In genomic region chr16:12674096-12674495, GRCh38 we compare ENCODE assay signal across 21 cellular contexts.
DNase-seq lines count a peak whose midpoint lies in the region; ATAC-seq and TF ChIP-seq lines count a peak whose summit lies in the region.
"Had no signal": no experiment of that assay in that cellular context is flagged by ENCODE, and none has a peak within 500 bp of the region (broad histone marks: within the 10 kb centered on the region; RNA-seq: fewer than 3 reads in every experiment).

No MANE protein-coding gene starts in this region.

- H3F3A ChIP-seq in smooth muscle cell (ENCODE audit: low read depth): no peaks in the 10 kb centered on the region

- ATAC-seq in aorta (ENCODE audit: low FRiP score) (no peak), GM21528 (IDR thresholded peaks at IDR 0.05; ENCODE audit: low FRiP score, unreplicated experiment) (no peak)
- ATAC-seq: effector memory CD8-positive, alpha-beta T cell; lower lobe of right lung; right cardiac atrium; stimulated activated memory B cell treated with anti-CD40 and anti-IgM and Interleukin-4, amounts not matched to agents 10 μg/mL and 1 μg/mL and 100 μg/mL, for 72 hours had no signal

- H3K27ac ChIP-seq in smooth muscle cell (ENCODE audit: low read depth): peak overlapping the region; percentile 38
- no peak overlapping the region for H3K27ac ChIP-seq in aorta (ENCODE audit: low read depth in 1 of 2, low read length in 2 of 2)
- H3K27ac ChIP-seq: lower lobe of right lung, thoracic aorta had no signal

- H3K79me2 ChIP-seq in smooth muscle cell (ENCODE audit: low read depth): no peaks in the 10 kb centered on the region

- no peaks in the 10 kb centered on the region for H3K36me3 ChIP-seq in smooth muscle cell (ENCODE audit: low read depth)
- H3K36me3 ChIP-seq in aorta (ENCODE audit: control insufficient read depth in 1 of 2, insufficient read depth in 2 of 2, low read length in 1 of 2): peaks cover 4 to 8% of the 10 kb centered on the region in 2 donors
- H3K36me3 ChIP-seq: BE2C, lower lobe of right lung had no signal

- intact Hi-C loops in aorta (cut with DNase I): no loop called here

- no peaks in the 10 kb centered on the region for H3K4me1 ChIP-seq in smooth muscle cell (ENCODE audit: low read depth)
- no peaks in the 10 kb centered on the region for H3K4me1 ChIP-seq in aorta (ENCODE audit: control insufficient read depth in 1 of 2, insufficient read depth in 2 of 2, low read length in 2 of 2)
- H3K4me1 ChIP-seq: BE2C, lower lobe of right lung had no signal

- WGBS in smooth muscle cell (ENCODE audit: low lambda C conversion rate): 59% methylated on average over 7 of the region's 7 CpGs
- WGBS in aorta, 2 donors: 71 to 74% methylated on average over 7 of the region's 7 CpGs

- no peak overlapping the region for H3K9ac ChIP-seq in smooth muscle cell (ENCODE audit: low read depth)

- DNase-seq in EH (ENCODE audit: low read depth): peak; percentile 87
- DNase-seq in NCI-H226: peak; percentile 72
- peak; percentile 56 for DNase-seq in dermis blood vessel endothelial cell
- no peak for DNase-seq in smooth muscle cell (lab: John Stamatoyannopoulos, UW; ENCODE audit: unreplicated experiment)
- DNase-seq in aorta: no peak
- DNase-seq in iPS-NIHi11 (ENCODE audit: low spot score): no peak
- DNase-seq: activated CD4-positive, alpha-beta T cell treated with anti-CD3 and anti-CD28 coated beads, Interleukin-2, amount 10 ng/mL, durations not matched to agents 7 days and 5 days; activated CD8-positive, alpha-beta memory T cell treated with anti-CD3 and anti-CD28 coated beads, Interleukin-2, amount 50 U/mL, for 4 hours; activated gamma-delta T cell; BE2C; effector memory CD8-positive, alpha-beta T cell; GDM1; KBM-7; lower lobe of right lung; NCI-H2029 treated with DMSO at 0.1 percent for 48 hours; NCI-H446; occipital lobe; right cardiac atrium had no signal

- H3K4me3 ChIP-seq in smooth muscle cell: no peak overlapping the region
- H3K4me3 ChIP-seq in aorta (ENCODE audit: low read length in 2 of 2): no peak overlapping the region
- H3K4me3 ChIP-seq: lower lobe of right lung, thoracic aorta had no signal

- H2AFZ ChIP-seq in smooth muscle cell (ENCODE audit: low read depth): no peak overlapping the region

- TF ChIP-seq CTCF in smooth muscle cell (IDR thresholded peaks at IDR 0.05; ENCODE audit: borderline replicate concordance, insufficient read depth, poor library complexity, severe bottlenecking): no peak

- H3K9me3 ChIP-seq in smooth muscle cell (replicated peaks; ENCODE audit: low read depth) (no peaks in the 10 kb centered on the region), aorta (ENCODE audit: control insufficient read depth, low read length) (peaks cover 3% of the 10 kb centered on the region)
- H3K9me3 ChIP-seq: BE2C, lower lobe of right lung, thoracic aorta had no signal

- H3K4me2 ChIP-seq in smooth muscle cell: no peak overlapping the region

- H3K27me3 ChIP-seq in smooth muscle cell (ENCODE audit: low read depth): no peaks in the 10 kb centered on the region
- H3K27me3 ChIP-seq in aorta (ENCODE audit: control insufficient read depth in 1 of 2, insufficient read depth in 2 of 2, low read length in 1 of 2): no peaks in the 10 kb centered on the region
- H3K27me3 ChIP-seq: BE2C had no signal

- H4K20me1 ChIP-seq in smooth muscle cell (ENCODE audit: low read depth): no peaks in the 10 kb centered on the region

Comparison
In these comparisons a context has a peak if more than half of its experiments do, and no peak if none do; other contexts are left out.
1. DNase-seq: peak in EH (single experiment), NCI-H226 (single experiment) and dermis blood vessel endothelial cell (single experiment); none in smooth muscle cell (single experiment), aorta (0 of 2) and iPS-NIHi11 (single experiment).